In genomic region chr12:59142175-59142574, GRCh38 we compare ENCODE assay signal across 17 cellular contexts.
"Had no signal": no experiment of that assay in that cellular context is flagged by ENCODE, and none has a peak within 500 bp of the region (broad histone marks: within the 10 kb centered on the region; RNA-seq: fewer than 3 reads in every experiment).

No MANE protein-coding gene starts in this region.

- H3K9me3 Mint-ChIP-seq: naive thymus-derived CD8-positive, alpha-beta T cell; neural crest cell; stimulated activated effector memory CD8-positive, alpha-beta T cell treated with anti-CD3 and anti-CD28 coated beads, Interleukin-12 subunit alpha, Interleukin-12 subunit beta, amount 100 ng/mL, for 72 hours had no signal

- DNase-seq: colonic mucosa; dermis blood vessel endothelial cell; esophagus squamous epithelium; foreskin melanocyte; kidney; left colon; naive thymus-derived CD8-positive, alpha-beta T cell; pancreas; retina; right lobe of liver; stimulated activated CD4-positive, alpha-beta T cell treated with anti-CD3 and anti-CD28 coated beads, Interleukin-4, amount 100 ng/mL, for 1 hour; stimulated activated CD8-positive, alpha-beta memory T cell treated with anti-CD3 and anti-CD28 coated beads, Interleukin-4, amount 100 ng/mL, for 48 hours; stimulated activated naive CD8-positive, alpha-beta T cell treated with anti-CD3 and anti-CD28 coated beads, Interleukin-15, Interleukin-2, amounts not matched to agents 100 U/mL and 50 U/mL, for 24 hours; thyroid gland had no signal

- ATAC-seq: left colon; naive thymus-derived CD8-positive, alpha-beta T cell; right lobe of liver; stimulated activated effector memory CD8-positive, alpha-beta T cell treated with anti-CD3 and anti-CD28 coated beads, Interleukin-12 subunit alpha, Interleukin-12 subunit beta, amount 100 ng/mL, for 72 hours; stimulated activated naive CD8-positive, alpha-beta T cell treated with anti-CD3 and anti-CD28 coated beads, Interleukin-15, Interleukin-2, amounts not matched to agents 100 U/mL and 50 U/mL, for 24 hours had no signal

- H3K27ac Mint-ChIP-seq: naive thymus-derived CD8-positive, alpha-beta T cell; stimulated activated effector memory CD8-positive, alpha-beta T cell treated with anti-CD3 and anti-CD28 coated beads, Interleukin-12 subunit alpha, Interleukin-12 subunit beta, amount 100 ng/mL, for 72 hours; type B pancreatic cell had no signal

- H3K4me1 Mint-ChIP-seq: naive thymus-derived CD8-positive, alpha-beta T cell; neural crest cell; stimulated activated effector memory CD8-positive, alpha-beta T cell treated with anti-CD3 and anti-CD28 coated beads, Interleukin-12 subunit alpha, Interleukin-12 subunit beta, amount 100 ng/mL, for 72 hours had no signal

- H3K36me3 Mint-ChIP-seq: naive thymus-derived CD8-positive, alpha-beta T cell; stimulated activated effector memory CD8-positive, alpha-beta T cell treated with anti-CD3 and anti-CD28 coated beads, Interleukin-12 subunit alpha, Interleukin-12 subunit beta, amount 100 ng/mL, for 72 hours; type B pancreatic cell had no signal

- H3K4me3 Mint-ChIP-seq: naive thymus-derived CD8-positive, alpha-beta T cell; neural crest cell; stimulated activated effector memory CD8-positive, alpha-beta T cell treated with anti-CD3 and anti-CD28 coated beads, Interleukin-12 subunit alpha, Interleukin-12 subunit beta, amount 100 ng/mL, for 72 hours; type B pancreatic cell had no signal

- H3K27me3 Mint-ChIP-seq: type B pancreatic cell had no signal
